27 cellular contexts compared by ENCODE assay signal in genomic region chr5:149901511-149901910, GRCh38. TPM values are rescaled to one million over a fixed set of nuclear protein-coding genes. Genes with fewer than 3 reads are reported as not detected.
"Had no signal": no experiment of that assay in that cellular context is flagged by ENCODE, and none has a peak within 500 bp of the region (broad histone marks: within the 10 kb centered on the region; RNA-seq: fewer than 3 reads in every experiment).

No MANE protein-coding gene starts in this region.

- ATAC-seq: gastrocnemius medialis; left cardiac atrium; natural killer cell treated with Interleukin-12 subunit alpha and Interleukin-12 subunit beta and Interleukin-15 and Interleukin-18, amount 100 ng/mL, for 72 hours; upper lobe of right lung had no signal

- DNase-seq: activated CD4-positive, alpha-beta T cell treated with anti-CD3 and anti-CD28 coated beads, Interleukin-2, amount 50 U/mL, for 48 hours; activated naive CD4-positive, alpha-beta T cell; adrenal gland; colonic mucosa; dorsolateral prefrontal cortex; esophagus squamous epithelium; gastrocnemius medialis; head of caudate nucleus; islet precursor cell; left cardiac atrium; spleen; stimulated activated CD4-positive, alpha-beta T cell treated with anti-CD3 and anti-CD28 coated beads, Interleukin-4, amount 100 ng/mL, for 1 hour; stimulated activated naive CD4-positive, alpha-beta T cell treated with Interleukin-2 at 50 U/mL for 16 hours; substantia nigra; T-helper 9 cell; thyroid gland; upper lobe of right lung had no signal

- H3K27ac Mint-ChIP-seq: activated naive CD8-positive, alpha-beta T cell; activated T-helper 1 cell treated with anti-CD3 and anti-CD28 coated beads, Interleukin-12 subunit alpha, Interleukin-12 subunit beta, Interleukin-2, Interleukin-4 antibody, amounts not matched to agents 30 ng/mL and 10 ng/mL and 1 ng/mL, durations not matched to agents 14 hours and 24 hours and 36 hours; memory B cell; natural killer cell treated with Interleukin-12 subunit alpha and Interleukin-12 subunit beta and Interleukin-15 and Interleukin-18, amount 100 ng/mL, for 72 hours; progenitor cell of endocrine pancreas had no signal

- H3K4me3 Mint-ChIP-seq: activated naive CD8-positive, alpha-beta T cell; activated T-helper 1 cell treated with anti-CD3 and anti-CD28 coated beads, Interleukin-12 subunit alpha, Interleukin-12 subunit beta, Interleukin-2, Interleukin-4 antibody, amounts not matched to agents 30 ng/mL and 10 ng/mL and 1 ng/mL, durations not matched to agents 14 hours and 24 hours and 36 hours; memory B cell; natural killer cell treated with Interleukin-12 subunit alpha and Interleukin-12 subunit beta and Interleukin-15 and Interleukin-18, amount 100 ng/mL, for 72 hours had no signal

- H3K36me3 Mint-ChIP-seq: activated naive CD8-positive, alpha-beta T cell; natural killer cell treated with Interleukin-12 subunit alpha and Interleukin-12 subunit beta and Interleukin-15 and Interleukin-18, amount 100 ng/mL, for 72 hours had no signal

- H3K9me3 Mint-ChIP-seq: activated T-helper 1 cell treated with anti-CD3 and anti-CD28 coated beads, Interleukin-12 subunit alpha, Interleukin-12 subunit beta, Interleukin-2, Interleukin-4 antibody, amounts not matched to agents 30 ng/mL and 10 ng/mL and 1 ng/mL, durations not matched to agents 14 hours and 24 hours and 36 hours; memory B cell; natural killer cell treated with Interleukin-12 subunit alpha and Interleukin-12 subunit beta and Interleukin-15 and Interleukin-18, amount 100 ng/mL, for 72 hours had no signal

- H3K27ac ChIP-seq: adrenal gland, ascending aorta, breast epithelium, colonic mucosa, dorsolateral prefrontal cortex, esophagus squamous epithelium, gastrocnemius medialis, spleen, thyroid gland, upper lobe of right lung had no signal

- H3K27me3 ChIP-seq: adrenal gland, ascending aorta, breast epithelium, colonic mucosa, dorsolateral prefrontal cortex, esophagus squamous epithelium, gastrocnemius medialis, spleen, thyroid gland, upper lobe of right lung had no signal

- H3K4me3 ChIP-seq: adrenal gland, ascending aorta, breast epithelium, colonic mucosa, dorsolateral prefrontal cortex, esophagus squamous epithelium, gastrocnemius medialis, spleen, thyroid gland, upper lobe of right lung had no signal

- H3K36me3 ChIP-seq: adrenal gland, ascending aorta, breast epithelium, colonic mucosa, esophagus squamous epithelium, gastrocnemius medialis, spleen, thyroid gland, upper lobe of right lung had no signal

RNA-seq across cellular contexts. Expression of gene PDE6A, which starts 43.1 kb away (rescaled TPM):
- total RNA-seq: activated T-helper 1 cell treated with anti-CD3 and anti-CD28 coated beads, Interleukin-12 subunit alpha, Interleukin-12 subunit beta, Interleukin-2, Interleukin-4 antibody, amounts not matched to agents 30 ng/mL and 10 ng/mL and 1 ng/mL, durations not matched to agents 14 hours and 24 hours and 36 hours; ascending aorta; gastrocnemius medialis; liver; natural killer cell treated with Interleukin-12 subunit alpha and Interleukin-12 subunit beta and Interleukin-15 and Interleukin-18, amount 100 ng/mL, for 72 hours; osteocyte; spleen; T-helper 1 cell treated with Interleukin-12 subunit alpha and Interleukin-12 subunit beta and Interleukin-4 antibody, amounts not matched to agents 30 ng/mL and 1 ng/mL, for 36 hours; thyroid gland had no signal
